23 cellular contexts compared by ENCODE assay signal in genomic region chr1:196860323-196860884, GRCh38. TPM values are rescaled to one million over a fixed set of nuclear protein-coding genes. Genes with fewer than 3 reads are reported as not detected.
"Had no signal": no experiment of that assay in that cellular context is flagged by ENCODE, and none has a peak within 500 bp of the region (broad histone marks: within the 10 kb centered on the region; RNA-seq: fewer than 3 reads in every experiment).

No MANE protein-coding gene starts in this region.

- ATAC-seq: Panc1 had no signal

- H3K9me3 ChIP-seq: MG63 had no signal

- H3K4me3 ChIP-seq: MG63 had no signal

- H3K27ac Mint-ChIP-seq: IgD-negative memory B cell had no signal

- H3K36me3 Mint-ChIP-seq: IgD-negative memory B cell had no signal

- H3K27ac ChIP-seq: HL-60, RWPE1 had no signal

- H3K4me3 Mint-ChIP-seq: IgD-negative memory B cell had no signal

- H3K27me3 Mint-ChIP-seq: IgD-negative memory B cell had no signal

- DNase-seq: KBM-7, MG63, NCI-H1092, NCI-H1105 treated with DMSO at 0.1 percent for 48 hours, NCI-H1417 treated with DMSO at 0.1 percent for 48 hours, NCI-H146, NCI-H187, NCI-H2029, NCI-H2081 treated with DMSO at 0.1 percent for 48 hours, NCI-H2171, NCI-H226, NCI-H446, NCI-H510A, NCI-H524 treated with DMSO at 0.1 percent for 48 hours, NCI-H69, NCI-H774, SHP77, T-helper 1 cell had no signal

- H3K4me1 Mint-ChIP-seq: IgD-negative memory B cell had no signal

- H3K27me3 ChIP-seq: MG63 had no signal

- H3K36me3 ChIP-seq: MG63 had no signal

RNA-seq across cellular contexts. Expression of gene CFHR4, which starts 27.4 kb away (rescaled TPM):
- polyA plus RNA-seq: IgD-negative memory B cell had no signal

RNA-seq across cellular contexts. Expression of gene CFHR1, which starts 40.9 kb away (rescaled TPM):
- total RNA-seq: SK-MEL-5 had no signal
- polyA plus RNA-seq: IgD-negative memory B cell had no signal
